Comparison of ENCODE assay signal across 1 cellular context in genomic region chr2:178069551-178069950, GRCh38.
TF ChIP-seq lines count a peak whose summit lies in the region.

No MANE protein-coding gene starts in this region.

TF ChIP-seq in GM12878, 131 proteins besides CTCF, POLR2A, EP300 and RAD21:
- no peak for TF ChIP-seq SIN3A (IDR thresholded peaks at IDR 0.05; ENCODE audit: low read depth, low read length)
- no peak for TF ChIP-seq HCFC1 (IDR thresholded peaks at IDR 0.05; ENCODE audit: low read length)
- TF ChIP-seq SREBF2 (IDR thresholded peaks at IDR 0.05; ENCODE audit: low read length), result no peak
- no peak for TF ChIP-seq REST (IDR thresholded peaks at IDR 0.05; ENCODE audit: low read depth, low read length)
- no peak for TF ChIP-seq BCL3 (IDR thresholded peaks at IDR 0.05; ENCODE audit: borderline replicate concordance, insufficient read depth, low read depth, low read length, poor library complexity, severe bottlenecking)
- TF ChIP-seq CUX1 (IDR thresholded peaks at IDR 0.05; ENCODE audit: insufficient replicate concordance, low read depth, low read length), result no peak
- no peak for TF ChIP-seq KAT2A (conservative IDR thresholded peaks at IDR 0.05; ENCODE audit: control insufficient read depth, low read depth, low read length)
- TF ChIP-seq SUZ12 (IDR thresholded peaks at IDR 0.05; ENCODE audit: unreplicated experiment), result no peak
- TF ChIP-seq HDGF (IDR thresholded peaks at IDR 0.05), result no peak
- no peak for TF ChIP-seq BCLAF1 (IDR thresholded peaks at IDR 0.05)
- TF ChIP-seq PAX5 (IDR thresholded peaks at IDR 0.05; ENCODE audit: borderline replicate concordance, low read depth, low read length), result no peak
- TF ChIP-seq BCL11A (IDR thresholded peaks at IDR 0.05; ENCODE audit: low read depth, low read length), result no peak
- no peak for TF ChIP-seq SP1 (IDR thresholded peaks at IDR 0.05; ENCODE audit: low read depth, low read length)
- no peak for TF ChIP-seq MXI1 (IDR thresholded peaks at IDR 0.05; ENCODE audit: low read depth, low read length)
- TF ChIP-seq YY1 (IDR thresholded peaks at IDR 0.05; ENCODE audit: low read depth, low read length), result no peak
